3 cellular contexts compared by ENCODE assay signal in genomic region chr4:96969456-96969855, GRCh38.
TF ChIP-seq lines count a peak whose summit lies in the region.

No MANE protein-coding gene starts in this region.

TF ChIP-seq in HepG2, 621 proteins besides CTCF, POLR2A, EP300 and RAD21:
- TF ChIP-seq MAFF (IDR thresholded peaks at IDR 0.05; ENCODE audit: low read depth, low read length), result peak; percentile 91
- no peak for TF ChIP-seq BHLHE40 (IDR thresholded peaks at IDR 0.05; ENCODE audit: low read length)
- no peak for TF ChIP-seq NPAS2 (CRISPR knock-in tag; IDR thresholded peaks at IDR 0.05; ENCODE audit: borderline replicate concordance)
- TF ChIP-seq MAFK (conservative IDR thresholded peaks at IDR 0.05 in 1 of 2, IDR thresholded peaks at IDR 0.05 in 1 of 2; ENCODE audit: low read length in 2 of 2), result peak; percentile 88 to 93
- no peak for TF ChIP-seq ZNF839 (CRISPR knock-in tag; IDR thresholded peaks at IDR 0.05; ENCODE audit: borderline replicate concordance)

TF ChIP-seq in IMR-90, 13 proteins besides CTCF, POLR2A, EP300 and RAD21:
- TF ChIP-seq MAFK (IDR thresholded peaks at IDR 0.05; ENCODE audit: low read depth, low read length) (peak; percentile 93), MAZ (IDR thresholded peaks at IDR 0.05; ENCODE audit: borderline replicate concordance, low read depth, low read length) (no peak)
TF ChIP-seq in IMR-90: peak in this region for 1.

TF ChIP-seq in H1, 55 proteins besides CTCF, POLR2A, EP300 and RAD21:
- TF ChIP-seq NANOG (IDR thresholded peaks at IDR 0.05; ENCODE audit: insufficient read depth, low read depth, low read length, poor library complexity, severe bottlenecking), result no peak
- no peak for TF ChIP-seq GABPA (IDR thresholded peaks at IDR 0.05; ENCODE audit: borderline replicate concordance, insufficient read depth, low read length)
- TF ChIP-seq BRCA1 (IDR thresholded peaks at IDR 0.05; ENCODE audit: low read depth, low read length), result no peak
- TF ChIP-seq MAFK (IDR thresholded peaks at IDR 0.05; ENCODE audit: low read depth, low read length), result peak; percentile 63; the same call in 1 of the 2 replicates
- no peak for TF ChIP-seq TAF7 (optimal IDR thresholded peaks at IDR 0.05; ENCODE audit: borderline replicate concordance, low read depth, low read length)
